In genomic region chr7:73435471-73436009, GRCh38 we compare ENCODE assay signal across 21 cellular contexts. TPM values are rescaled to one million over a fixed set of nuclear protein-coding genes. Genes with fewer than 3 reads are reported as not detected.
DNase-seq lines count a peak whose midpoint lies in the region; ATAC-seq and TF ChIP-seq lines count a peak whose summit lies in the region.
"Had no signal": no experiment of that assay in that cellular context is flagged by ENCODE, and none has a peak within 500 bp of the region (broad histone marks: within the 10 kb centered on the region; RNA-seq: fewer than 3 reads in every experiment).

No MANE protein-coding gene starts in this region.

- H3K4me3 Mint-ChIP-seq in nephron, result peak overlapping the region; percentile 79 to 87 (median 82)

- H3K36me3 ChIP-seq in skeletal muscle tissue (ENCODE audit: control insufficient read depth in 3 of 3, insufficient read depth in 3 of 3, low read length in 3 of 3), result peaks cover 5 to 13% (median 5%) of the 10 kb centered on the region in 3 donors

- DNase-seq in DMS53 (lab: John Stamatoyannopoulos, UW) (peak; percentile 36), DMS53 treated with DMSO at 0.1 percent for 48 hours (lab: John Stamatoyannopoulos, UW; ENCODE audit: unreplicated experiment) (no peak), NCI-H187 treated with DMSO at 0.1 percent for 48 hours (lab: John Stamatoyannopoulos, UW) (no peak), GOT3 (lab: John Stamatoyannopoulos, UW) (no peak)
- DNase-seq: 8988T; activated CD4-positive, alpha-beta T cell treated with anti-CD3 and anti-CD28 coated beads, Interleukin-2, amount 50 U/mL, for 4 hours; activated naive CD8-positive, alpha-beta T cell treated with anti-CD3 and anti-CD28 coated beads, Interleukin-2, amount 10 ng/mL, durations not matched to agents 7 days and 5 days; central memory CD4-positive, alpha-beta T cell; Karpas-422; lower lobe of right lung; NCI-H2029 treated with DMSO at 0.1 percent for 48 hours; NCI-H774; occipital lobe; stimulated activated CD4-positive, alpha-beta T cell treated with anti-CD3 and anti-CD28 coated beads, Interleukin-15, amount 100 ng/mL, for 24 hours had no signal

- peaks cover 5% of the 10 kb centered on the region for H3K27me3 Mint-ChIP-seq in nephron (ENCODE audit: low read depth)

- H3K9me3 Mint-ChIP-seq in nephron, result no peaks in the 10 kb centered on the region
- H3K9me3 Mint-ChIP-seq: T-helper 2 cell treated with Interferon-gamma antibody and Interleukin-4, amounts not matched to agents 5 μg/mL and 100 μg/mL, for 36 hours had no signal

- H3K36me3 Mint-ChIP-seq in nephron (ENCODE audit: low read depth), result peaks cover 18% of the 10 kb centered on the region
- H3K36me3 Mint-ChIP-seq: activated naive CD8-positive, alpha-beta T cell treated with anti-CD3 and anti-CD28 coated beads, Interleukin-2, amount 10 ng/mL, durations not matched to agents 7 days and 5 days had no signal

- peaks cover 32% of the 10 kb centered on the region for H3K4me1 Mint-ChIP-seq in nephron

- H3K9me3 ChIP-seq in skeletal muscle tissue (ENCODE audit: control insufficient read depth in 3 of 3, low read length in 3 of 3), result peaks cover 0 to 2% (median 0%) of the 10 kb centered on the region in 3 donors
- H3K9me3 ChIP-seq: lower lobe of right lung had no signal

- H3K27ac Mint-ChIP-seq in nephron, result peak overlapping the region in 2 of 3 experiments; percentile 26 to 37
- H3K27ac Mint-ChIP-seq: activated naive CD8-positive, alpha-beta T cell treated with anti-CD3 and anti-CD28 coated beads, Interleukin-2, amount 10 ng/mL, durations not matched to agents 7 days and 5 days; T-helper 2 cell treated with Interferon-gamma antibody and Interleukin-4, amounts not matched to agents 5 μg/mL and 100 μg/mL, for 36 hours had no signal

- ATAC-seq in HG03095 (IDR thresholded peaks at IDR 0.05; ENCODE audit: unreplicated experiment), result no peak
- ATAC-seq: lower lobe of right lung had no signal

- peaks cover 7 to 27% (median 25%) of the 10 kb centered on the region in 3 donors for H3K4me1 ChIP-seq in skeletal muscle tissue (ENCODE audit: control insufficient read depth in 3 of 3, insufficient read depth in 3 of 3, low read length in 3 of 3)

- peak overlapping the region in 2 of 3 donors; percentile 14 to 35 for H3K4me3 ChIP-seq in skeletal muscle tissue (ENCODE audit: low read length in 3 of 3)
- H3K4me3 ChIP-seq: lower lobe of right lung, tibial nerve had no signal

- H3K27me3 ChIP-seq in skeletal muscle tissue (ENCODE audit: control insufficient read depth in 3 of 3, insufficient read depth in 3 of 3, low read length in 3 of 3), result no peaks in the 10 kb centered on the region

- H3K9ac ChIP-seq in skeletal muscle tissue (ENCODE audit: low read depth in 1 of 3, low read length in 3 of 3), result peak overlapping the region in 2 of 3 donors; percentile 45 to 50

- TF ChIP-seq CTCF in VCaP (conservative IDR thresholded peaks at IDR 0.05), result no peak
- no peak for TF ChIP-seq CTCF in nephron (IDR thresholded peaks at IDR 0.05; ENCODE audit: unreplicated experiment in 3 of 3)

- peak overlapping the region; percentile 48 for H3K27ac ChIP-seq in VCaP
- H3K27ac ChIP-seq in skeletal muscle tissue (ENCODE audit: low read depth, low read length), result no peak overlapping the region
- H3K27ac ChIP-seq: lower lobe of right lung, tibial nerve, WERI-Rb-1 had no signal

RNA-seq across cellular contexts. Expression of gene FZD9, which starts 2.0 kb away (rescaled TPM):
- 13.0 TPM for total RNA-seq in skeletal muscle tissue
